ENCODE assay signal across 19 cellular contexts in genomic region chr9:134666801-134667200, GRCh38. TPM values are rescaled to one million over a fixed set of nuclear protein-coding genes. Genes with fewer than 3 reads are reported as not detected.
DNase-seq lines count a peak whose midpoint lies in the region; ATAC-seq and TF ChIP-seq lines count a peak whose summit lies in the region.
"Had no signal": no experiment of that assay in that cellular context is flagged by ENCODE, and none has a peak within 500 bp of the region (broad histone marks: within the 10 kb centered on the region; RNA-seq: fewer than 3 reads in every experiment).

No MANE protein-coding gene starts in this region.

- intact Hi-C loops in activated CD8-positive, alpha-beta T cell treated with anti-CD3 and anti-CD28 coated beads for 36 hours (cut with micrococcal nuclease), result no loop called here

- no peak overlapping the region for H3K4me3 Mint-ChIP-seq in activated CD8-positive, alpha-beta T cell treated with anti-CD3 and anti-CD28 coated beads for 36 hours
- H3K4me3 Mint-ChIP-seq in activated CD8-positive, alpha-beta T cell treated with anti-CD3 and anti-CD28 coated beads, Interleukin-2, amount 10 ng/mL, durations not matched to agents 7 days and 5 days, result no peak overlapping the region
- H3K4me3 Mint-ChIP-seq in chondrocyte (ENCODE audit: unreplicated experiment) (no peak overlapping the region), WTC11 (no peak overlapping the region)
- H3K4me3 Mint-ChIP-seq: activated CD4-positive, alpha-beta memory T cell treated with anti-CD3 and anti-CD28 coated beads, Interleukin-2, amount 10 ng/mL, durations not matched to agents 7 days and 5 days; naive thymus-derived CD8-positive, alpha-beta T cell had no signal

- no peak for DNase-seq in activated CD8-positive, alpha-beta T cell treated with anti-CD3 and anti-CD28 coated beads for 36 hours
- DNase-seq in activated CD8-positive, alpha-beta T cell treated with anti-CD3 and anti-CD28 coated beads, Interleukin-2, amount 10 ng/mL, durations not matched to agents 7 days and 5 days, result no peak
- DNase-seq in MV-4-11 (lab: John Stamatoyannopoulos, UW) (peak; percentile 79), chondrocyte (ENCODE audit: low spot score) (no peak), WTC11 (ENCODE audit: low spot score) (no peak)
- DNase-seq: activated CD4-positive, alpha-beta memory T cell treated with anti-CD3 and anti-CD28 coated beads, Interleukin-2, amount 10 ng/mL, durations not matched to agents 7 days and 5 days; dermis blood vessel endothelial cell; GF-D8; naive thymus-derived CD8-positive, alpha-beta T cell; NCI-H2081 treated with DMSO at 0.1 percent for 48 hours; NCI-H748 treated with DMSO at 0.1 percent for 48 hours; psoas muscle; SHP77 had no signal

- TF ChIP-seq CTCF in activated CD8-positive, alpha-beta T cell treated with anti-CD3 and anti-CD28 coated beads for 36 hours (IDR thresholded peaks at IDR 0.05), result no peak
- no peak for TF ChIP-seq CTCF in chondrocyte (IDR thresholded peaks at IDR 0.05)
- TF ChIP-seq CTCF in WTC11 (IDR thresholded peaks at IDR 0.05), result no peak

- H3K27me3 ChIP-seq in stomach smooth muscle (ENCODE audit: control insufficient read depth in 1 of 2, insufficient read depth in 2 of 2, low read length in 2 of 2), result no peaks in the 10 kb centered on the region
- H3K27me3 ChIP-seq: ascending aorta, suprapubic skin had no signal

- no peaks in the 10 kb centered on the region for H3K36me3 Mint-ChIP-seq in activated CD8-positive, alpha-beta T cell treated with anti-CD3 and anti-CD28 coated beads for 36 hours (ENCODE audit: low read depth)
- H3K36me3 Mint-ChIP-seq in activated CD8-positive, alpha-beta T cell treated with anti-CD3 and anti-CD28 coated beads, Interleukin-2, amount 10 ng/mL, durations not matched to agents 7 days and 5 days (ENCODE audit: low read depth), result no peaks in the 10 kb centered on the region
- H3K36me3 Mint-ChIP-seq in chondrocyte (ENCODE audit: low read depth) (peaks cover 33% of the 10 kb centered on the region), WTC11 (0 out of 2 replicates have a peak, but pooled peaks cover 4% of the 10 kb centered on the region)
- H3K36me3 Mint-ChIP-seq: naive thymus-derived CD8-positive, alpha-beta T cell had no signal

- ATAC-seq in activated CD8-positive, alpha-beta T cell treated with anti-CD3 and anti-CD28 coated beads for 36 hours, result peak; percentile 42
- ATAC-seq in activated CD8-positive, alpha-beta T cell treated with anti-CD3 and anti-CD28 coated beads, Interleukin-2, amount 10 ng/mL, durations not matched to agents 7 days and 5 days, result no peak
- ATAC-seq in WTC11 (no peak), HG03354 (IDR thresholded peaks at IDR 0.05; ENCODE audit: poor library complexity, severe bottlenecking, unreplicated experiment) (no peak), HG02678 (IDR thresholded peaks at IDR 0.05; ENCODE audit: unreplicated experiment) (no peak)
- ATAC-seq: naive thymus-derived CD8-positive, alpha-beta T cell; psoas muscle had no signal

- peaks cover 56% of the 10 kb centered on the region for H3K4me1 ChIP-seq in stomach smooth muscle (ENCODE audit: control insufficient read depth, insufficient read depth, low read length)
- H3K4me1 ChIP-seq: psoas muscle had no signal

- POLR2A ChIA-PET in activated CD8-positive, alpha-beta T cell treated with anti-CD3 and anti-CD28 coated beads for 36 hours (lab: Charles Lee), result no interaction called here
- POLR2A ChIA-PET in activated CD8-positive, alpha-beta T cell treated with anti-CD3 and anti-CD28 coated beads, Interleukin-2, amount 10 ng/mL, durations not matched to agents 7 days and 5 days (lab: Charles Lee), result no interaction called here
- POLR2A ChIA-PET in WTC11 (lab: Charles Lee), result no interaction called here

- peaks cover 5% of the 10 kb centered on the region for H3K27me3 Mint-ChIP-seq in activated CD8-positive, alpha-beta T cell treated with anti-CD3 and anti-CD28 coated beads for 36 hours
- no peaks in the 10 kb centered on the region for H3K27me3 Mint-ChIP-seq in activated CD8-positive, alpha-beta T cell treated with anti-CD3 and anti-CD28 coated beads, Interleukin-2, amount 10 ng/mL, durations not matched to agents 7 days and 5 days (ENCODE audit: low read depth)
- no peaks in the 10 kb centered on the region for H3K27me3 Mint-ChIP-seq in chondrocyte (ENCODE audit: low read depth)
- H3K27me3 Mint-ChIP-seq in WTC11 (ENCODE audit: low read depth), result no peaks in the 10 kb centered on the region

- peak overlapping the region; percentile 24 for H3K27ac ChIP-seq in stomach smooth muscle (ENCODE audit: low read length)
- H3K27ac ChIP-seq: ascending aorta, psoas muscle, suprapubic skin had no signal

- H3K9me3 Mint-ChIP-seq in activated CD8-positive, alpha-beta T cell treated with anti-CD3 and anti-CD28 coated beads for 36 hours, result no peaks in the 10 kb centered on the region
- no peaks in the 10 kb centered on the region for H3K9me3 Mint-ChIP-seq in activated CD8-positive, alpha-beta T cell treated with anti-CD3 and anti-CD28 coated beads, Interleukin-2, amount 10 ng/mL, durations not matched to agents 7 days and 5 days (ENCODE audit: insufficient read depth)
- H3K9me3 Mint-ChIP-seq in chondrocyte (ENCODE audit: low read depth) (no peaks in the 10 kb centered on the region), WTC11 (peaks cover 9% of the 10 kb centered on the region)
- H3K9me3 Mint-ChIP-seq: activated CD4-positive, alpha-beta memory T cell treated with anti-CD3 and anti-CD28 coated beads, Interleukin-2, amount 10 ng/mL, durations not matched to agents 7 days and 5 days had no signal

- no peaks in the 10 kb centered on the region for H3K36me3 ChIP-seq in stomach smooth muscle (ENCODE audit: control insufficient read depth in 2 of 2, insufficient read depth in 2 of 2, low read length in 2 of 2)
- H3K36me3 ChIP-seq: ascending aorta, suprapubic skin had no signal

- no peaks in the 10 kb centered on the region for H3K9me3 ChIP-seq in stomach smooth muscle (ENCODE audit: control insufficient read depth in 2 of 2, low read length in 2 of 2)
- H3K9me3 ChIP-seq: ascending aorta, psoas muscle, suprapubic skin had no signal

- H3K4me3 ChIP-seq in stomach smooth muscle (ENCODE audit: low read length in 2 of 2), result no peak overlapping the region
- H3K4me3 ChIP-seq: ascending aorta, psoas muscle, suprapubic skin had no signal

- H3K27ac Mint-ChIP-seq in activated CD8-positive, alpha-beta T cell treated with anti-CD3 and anti-CD28 coated beads for 36 hours, result no peak overlapping the region
- no peak overlapping the region for H3K27ac Mint-ChIP-seq in activated CD8-positive, alpha-beta T cell treated with anti-CD3 and anti-CD28 coated beads, Interleukin-2, amount 10 ng/mL, durations not matched to agents 7 days and 5 days
- H3K27ac Mint-ChIP-seq in chondrocyte (ENCODE audit: unreplicated experiment) (peak overlapping the region; percentile 67), WTC11 (no peak overlapping the region)
- H3K27ac Mint-ChIP-seq: activated CD4-positive, alpha-beta memory T cell treated with anti-CD3 and anti-CD28 coated beads, Interleukin-2, amount 10 ng/mL, durations not matched to agents 7 days and 5 days; naive thymus-derived CD8-positive, alpha-beta T cell had no signal

- H3K9ac ChIP-seq in stomach smooth muscle (ENCODE audit: low read length in 2 of 2), result no peak overlapping the region

- CTCF ChIA-PET in activated CD8-positive, alpha-beta T cell treated with anti-CD3 and anti-CD28 coated beads for 36 hours (lab: Charles Lee), result no interaction called here
- CTCF ChIA-PET in activated CD8-positive, alpha-beta T cell treated with anti-CD3 and anti-CD28 coated beads, Interleukin-2, amount 10 ng/mL, durations not matched to agents 7 days and 5 days (lab: Charles Lee), result no interaction called here
- CTCF ChIA-PET in WTC11 (lab: Charles Lee), result interaction anchor here (1.1 kb wide), 1 partner anchor 22 kb away, joined by 3 read pairs; no protein-coding TSS in a partner anchor

- H3K4me1 Mint-ChIP-seq in activated CD8-positive, alpha-beta T cell treated with anti-CD3 and anti-CD28 coated beads for 36 hours (ENCODE audit: low read depth), result peaks cover 4% of the 10 kb centered on the region
- H3K4me1 Mint-ChIP-seq in activated CD8-positive, alpha-beta T cell treated with anti-CD3 and anti-CD28 coated beads, Interleukin-2, amount 10 ng/mL, durations not matched to agents 7 days and 5 days (ENCODE audit: low read depth), result no peaks in the 10 kb centered on the region
- H3K4me1 Mint-ChIP-seq in chondrocyte (ENCODE audit: low read depth) (peaks cover 93% of the 10 kb centered on the region), WTC11 (peaks cover 9% of the 10 kb centered on the region)

TF ChIP-seq in WTC11, 78 proteins besides CTCF, POLR2A, EP300 and RAD21 (continues in another document):
- no peak for TF ChIP-seq ERG (CRISPR knock-in tag; IDR thresholded peaks at IDR 0.05)
- TF ChIP-seq CREB1 (CRISPR knock-in tag; IDR thresholded peaks at IDR 0.05), result no peak
- TF ChIP-seq ZNF138 (CRISPR knock-in tag; conservative IDR thresholded peaks at IDR 0.05), result no peak

RNA-seq across cellular contexts. Expression of gene COL5A1, which starts 25.2 kb away (rescaled TPM):
- total RNA-seq in activated CD8-positive, alpha-beta T cell treated with anti-CD3 and anti-CD28 coated beads for 36 hours, result under 1 TPM; 0.29 to 0.34 TPM
- total RNA-seq in activated CD8-positive, alpha-beta T cell treated with anti-CD3 and anti-CD28 coated beads, Interleukin-2, amount 10 ng/mL, durations not matched to agents 7 days and 5 days, result under 1 TPM; 0.05 to 0.08 TPM
- 2,235 to 2,410 TPM (median 2,315 TPM) in 3 replicates for total RNA-seq in chondrocyte
- total RNA-seq in WTC11 (2021), result 13.5 to 17.7 TPM (median 16.4 TPM) in 3 replicates
- total RNA-seq: MCF 10A had no signal

Comparison
In these comparisons a context has a peak if more than half of its experiments do, and no peak if none do; other contexts are left out.
1. RNA of gene COL5A1, which starts 25.2 kb away (total RNA-seq): 2,235 to 2,410 TPM in chondrocyte; 13.5 to 17.7 TPM in WTC11, 0.29 to 0.34 TPM in activated CD8-positive, alpha-beta T cell treated with anti-CD3 and anti-CD28 coated beads for 36 hours and 0.05 to 0.08 TPM in activated CD8-positive, alpha-beta T cell treated with anti-CD3 and anti-CD28 coated beads, Interleukin-2, amount 10 ng/mL, durations not matched to agents 7 days and 5 days; every median in the first group is over 100 times any median in the second.